ENCODE assay signal across 13 cellular contexts in genomic region chr3:8595252-8595934, GRCh38. TPM values are rescaled to one million over a fixed set of nuclear protein-coding genes. Genes with fewer than 3 reads are reported as not detected.
"Had no signal": no experiment of that assay in that cellular context is flagged by ENCODE, and none has a peak within 500 bp of the region (broad histone marks: within the 10 kb centered on the region; RNA-seq: fewer than 3 reads in every experiment).

No MANE protein-coding gene starts in this region.

- H3K4me1 ChIP-seq: prostate gland had no signal

- H3K9me3 ChIP-seq: prostate gland, tibial artery, vagina had no signal

- H3K27me3 ChIP-seq: tibial artery, vagina had no signal

- H3K4me3 ChIP-seq: prostate gland, tibial artery, vagina had no signal

- H3K27ac ChIP-seq: prostate gland, tibial artery, vagina had no signal

- DNase-seq: activated B cell treated with CpG ODN at 0.5 μM for 24 hours; activated CD4-positive, alpha-beta T cell treated with anti-CD3 and anti-CD28 coated beads, Interleukin-2, amount 10 ng/mL, durations not matched to agents 24 days and 14 days; activated CD8-positive, alpha-beta memory T cell treated with anti-CD3 and anti-CD28 coated beads for 24 hours; activated T-cell treated with anti-CD3 and anti-CD28 coated beads, Interleukin-2, amount 50 U/mL, for 1 hour; cerebellar nuclear complex; dermis blood vessel endothelial cell; immature natural killer cell; mesenchymal stem cell; stimulated activated CD4-positive, alpha-beta T cell treated with anti-CD3 and anti-CD28 coated beads, Interleukin-4, amount 100 ng/mL, for 1 hour; T-helper 2 cell; tibial artery had no signal

- H3K36me3 ChIP-seq: prostate gland, tibial artery, vagina had no signal

RNA-seq across cellular contexts. Expression of gene SSUH2, which starts 49.2 kb away (rescaled TPM):
- total RNA-seq: activated B cell treated with CpG ODN at 0.5 μM for 24 hours; activated CD4-positive, alpha-beta T cell treated with anti-CD3 and anti-CD28 coated beads, Interleukin-2, amount 10 ng/mL, durations not matched to agents 24 days and 14 days; dermis blood vessel endothelial cell; vagina had no signal
- polyA plus RNA-seq: immature natural killer cell had no signal
